Comparison of ENCODE assay signal across 10 cellular contexts in the genomic region with DNA sequence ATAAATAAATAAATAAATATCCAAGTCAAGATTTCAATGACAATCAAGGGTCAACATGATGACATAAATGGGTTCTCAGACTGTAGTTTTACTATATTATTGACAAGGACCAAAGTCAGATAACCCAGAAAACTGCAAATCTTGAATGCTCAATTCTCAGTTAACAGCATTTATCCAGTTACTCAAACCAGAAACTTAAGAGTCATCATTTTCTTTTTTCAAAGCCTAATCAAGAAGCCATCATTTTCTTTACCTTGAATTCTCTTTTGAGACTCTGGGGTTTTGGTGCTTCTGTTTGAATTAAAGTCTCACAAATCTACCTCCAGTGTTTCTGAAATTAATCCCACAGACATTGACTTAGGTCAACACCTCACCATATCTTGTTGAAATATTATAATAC. TPM values are rescaled to one million over a fixed set of nuclear protein-coding genes. Genes with fewer than 3 reads are reported as not detected.
"Had no signal": no experiment of that assay in that cellular context is flagged by ENCODE, and none has a peak within 500 bp of the region (broad histone marks: within the 10 kb centered on the region; RNA-seq: fewer than 3 reads in every experiment).

No MANE protein-coding gene starts in this region.

- H3K27ac ChIP-seq: GM23248, HL-60 had no signal

- H3K4me3 ChIP-seq: GM23248, HAP-1 had no signal

- ATAC-seq: HCT116 had no signal

- H3K9me3 Mint-ChIP-seq: HFFc6, IgD-negative memory B cell had no signal

- H3K9ac ChIP-seq: GM23248 had no signal

- H2AFZ ChIP-seq: GM23248 had no signal

- H3K9me3 ChIP-seq: HAP-1 had no signal

- H3K27me3 Mint-ChIP-seq: IgD-negative memory B cell had no signal

- H3K4me1 ChIP-seq: HAP-1 had no signal

- DNase-seq: GM23248, GOT3, H7, KG1 had no signal

- H3K4me3 Mint-ChIP-seq: HFFc6, IgD-negative memory B cell had no signal

RNA-seq across cellular contexts. Expression of a gene that starts 45.3 kb away (rescaled TPM):
- total RNA-seq: GM23248, H4 had no signal
